9 cellular contexts compared by ENCODE assay signal in the genomic region with DNA sequence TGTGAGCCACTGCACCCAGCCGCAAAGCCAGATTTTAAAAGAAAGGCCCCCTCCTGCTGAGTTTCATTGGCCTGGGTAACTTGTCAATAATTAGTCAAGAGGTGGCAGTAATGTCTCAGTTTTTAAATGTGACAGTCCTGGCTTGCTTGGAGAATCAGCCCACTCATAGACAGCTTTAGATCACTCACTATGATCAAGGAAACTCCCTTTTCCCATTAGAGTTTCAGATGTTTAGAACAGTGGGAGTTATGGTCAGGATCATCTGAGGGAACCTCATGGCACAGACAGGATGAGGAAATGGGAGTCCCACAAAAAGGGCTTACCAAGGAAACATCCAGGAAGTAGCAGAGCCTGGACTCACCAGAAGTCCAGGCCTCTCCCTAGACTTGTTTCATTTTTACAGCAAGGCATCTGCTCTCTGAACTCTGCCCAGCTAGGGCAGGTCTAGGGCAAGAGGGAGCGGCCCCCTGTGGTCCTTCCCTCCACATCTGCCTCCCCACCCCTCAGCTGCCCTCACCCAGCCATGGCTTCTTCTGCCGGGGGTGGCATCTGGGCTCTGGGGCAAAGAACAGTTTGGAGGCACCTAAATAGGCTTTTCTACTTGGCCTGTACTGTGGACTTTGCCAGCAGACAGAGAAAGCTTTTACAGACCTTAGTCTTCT. TPM values are rescaled to one million over a fixed set of nuclear protein-coding genes. Genes with fewer than 3 reads are reported as not detected.
A peak's percentile ranks its signal among the peaks of the same experiment; 100 is the strongest.
DNase-seq lines count a peak whose midpoint lies in the region; ATAC-seq, FAIRE-seq and TF ChIP-seq lines count a peak whose summit lies in the region.
"Had no signal": no experiment of that assay in that cellular context is flagged by ENCODE, and none has a peak within 500 bp of the region (broad histone marks: within the 10 kb centered on the region; RNA-seq: fewer than 3 reads in every experiment).

No MANE protein-coding gene starts in this region.

- peaks cover 2% of the 10 kb centered on the region for H3K4me1 Mint-ChIP-seq in activated T-cell treated with anti-CD3 and anti-CD28 coated beads, Interleukin-2, amount 50 U/mL, for 24 hours (ENCODE audit: low read depth)

- H3K36me3 ChIP-seq in Peyer's patch (no peaks in the 10 kb centered on the region), esophagus muscularis mucosa (no peaks in the 10 kb centered on the region), pancreas (no peaks in the 10 kb centered on the region)
- H3K36me3 ChIP-seq: BLaER1 had no signal

- H3K4me1 ChIP-seq in Peyer's patch (peaks cover 0 to 16% (median 1%) of the 10 kb centered on the region in 4 donors), esophagus muscularis mucosa (peaks cover 0 to 4% (median 2%) of the 10 kb centered on the region in 4 donors), pancreas (peaks cover 0 to 4% (median 0%) of the 10 kb centered on the region in 3 donors)
- H3K4me1 ChIP-seq: BLaER1 had no signal

- no peaks in the 10 kb centered on the region for H3K27me3 ChIP-seq in Peyer's patch
- no peaks in the 10 kb centered on the region for H3K27me3 ChIP-seq in esophagus muscularis mucosa
- no peaks in the 10 kb centered on the region for H3K27me3 ChIP-seq in pancreas
- H3K27me3 ChIP-seq: BLaER1 had no signal

- H3K9me3 Mint-ChIP-seq in activated T-cell treated with anti-CD3 and anti-CD28 coated beads, Interleukin-2, amount 50 U/mL, for 24 hours = no peaks in the 10 kb centered on the region

- intact Hi-C loops in esophagus muscularis mucosa (cut with DNase I) = loop anchor here (5.0 kb wide), 1 partner anchor 245 kb away; no protein-coding TSS in a partner anchor
- intact Hi-C loops in pancreas (cut with DNase I) = loop anchor here in 1 of 3 donors (5.0 kb wide), 1 partner anchor 250 kb away; no protein-coding TSS in a partner anchor

- H3K4me3 Mint-ChIP-seq in activated T-cell treated with anti-CD3 and anti-CD28 coated beads, Interleukin-2, amount 50 U/mL, for 24 hours = no peak overlapping the region

- peak overlapping the region in 3 of 4 donors; percentile 57 to 86 (median 80) for H3K27ac ChIP-seq in Peyer's patch
- no peak overlapping the region for H3K27ac ChIP-seq in esophagus muscularis mucosa (replicated peaks in 1 of 4)
- peak overlapping the region in 1 of 4 donors; percentile 53 for H3K27ac ChIP-seq in pancreas
- H3K27ac ChIP-seq: BLaER1 had no signal

- no peak for FAIRE-seq in pancreas (lab: Jason Lieb, UNC)

- H3K36me3 Mint-ChIP-seq in activated T-cell treated with anti-CD3 and anti-CD28 coated beads, Interleukin-2, amount 50 U/mL, for 24 hours (ENCODE audit: low read depth) = no peaks in the 10 kb centered on the region

- TF ChIP-seq EP300 in esophagus muscularis mucosa (IDR thresholded peaks at IDR 0.05) = no peak

- no peak overlapping the region for H3K4me3 ChIP-seq in Peyer's patch
- no peak overlapping the region for H3K4me3 ChIP-seq in esophagus muscularis mucosa
- no peak overlapping the region for H3K4me3 ChIP-seq in pancreas
- H3K4me3 ChIP-seq: BLaER1 had no signal

- peak in 3 of 6 experiments; percentile 15 to 50 (median 19) for TF ChIP-seq CTCF in Peyer's patch (IDR thresholded peaks at IDR 0.05)
- TF ChIP-seq CTCF in esophagus muscularis mucosa (IDR thresholded peaks at IDR 0.05) = peak in 2 of 3 experiments; percentile 18 to 28
- no peak for TF ChIP-seq CTCF in pancreas (IDR thresholded peaks at IDR 0.05)

- H3K27me3 Mint-ChIP-seq in activated T-cell treated with anti-CD3 and anti-CD28 coated beads, Interleukin-2, amount 50 U/mL, for 24 hours = no peaks in the 10 kb centered on the region

- H3K9me3 ChIP-seq in Peyer's patch (no peaks in the 10 kb centered on the region), esophagus muscularis mucosa (no peaks in the 10 kb centered on the region), pancreas (no peaks in the 10 kb centered on the region)
- H3K9me3 ChIP-seq: BLaER1 had no signal

- peak; percentile 66 for ATAC-seq in HG03354 (IDR thresholded peaks at IDR 0.05; ENCODE audit: poor library complexity, severe bottlenecking, unreplicated experiment)
- ATAC-seq in pancreas = peak; percentile 66 to 86 (median 82)
- ATAC-seq in HG02571 (IDR thresholded peaks at IDR 0.05; ENCODE audit: unreplicated experiment) = no peak

- H3K27ac Mint-ChIP-seq in activated T-cell treated with anti-CD3 and anti-CD28 coated beads, Interleukin-2, amount 50 U/mL, for 24 hours = no peak overlapping the region

- DNase-seq in NCI-H1417 (lab: John Stamatoyannopoulos, UW) = peak; percentile 15 to 70 (median 34)
- DNase-seq in NCI-H1417 treated with DMSO at 0.1 percent for 48 hours (lab: John Stamatoyannopoulos, UW) = no peak
- peak in 2 of 3 donors; percentile 86 to 87 for DNase-seq in Peyer's patch
- DNase-seq in esophagus muscularis mucosa (ENCODE audit: extremely low spot score) = peak; percentile 72
- DNase-seq in pancreas = no peak
- DNase-seq in activated T-cell treated with anti-CD3 and anti-CD28 coated beads, Interleukin-2, amount 50 U/mL, for 24 hours = no peak

- TF ChIP-seq POLR2A in Peyer's patch (IDR thresholded peaks at IDR 0.05) (peak in 1 of 2 donors; percentile 36), esophagus muscularis mucosa (IDR thresholded peaks at IDR 0.05; ENCODE audit: low read depth) (no peak)

- WGBS in esophagus muscularis mucosa = 74% methylated on average over 3 of the region's 3 CpGs
- 69 to 75% methylated on average over 3 of the region's 3 CpGs for WGBS in pancreas, 2 donors

RNA-seq across cellular contexts. Expression of a gene that starts 11.2 kb away (rescaled TPM):
- total RNA-seq in Peyer's patch (100 to 1,000 TPM in 1 of 4 donors, 10 to 100 TPM in 3; 69.3 to 101 (median 87.7) TPM), esophagus muscularis mucosa (not detected), pancreas (1 to 10 TPM; 3.7 to 5.4 (median 4.6) TPM)
- 1 to 10 TPM; 2.0 to 2.2 TPM for polyA plus RNA-seq in pancreas

Comparison
In these comparisons a context has a peak if more than half of its experiments do, and no peak if none do; other contexts are left out.
1. DNase-seq: peak in NCI-H1417 (3 of 3), Peyer's patch (2 of 3) and esophagus muscularis mucosa (single experiment); none in NCI-H1417 treated with DMSO at 0.1 percent for 48 hours (single experiment), pancreas (0 of 6) and activated T-cell treated with anti-CD3 and anti-CD28 coated beads, Interleukin-2, amount 50 U/mL, for 24 hours (single experiment).
2. H3K27ac ChIP-seq: peak in Peyer's patch (3 of 4); none in esophagus muscularis mucosa (0 of 4).
3. CTCF ChIP-seq: peak in esophagus muscularis mucosa (2 of 3); none in pancreas (0 of 4).
4. RNA of a gene that starts 11.2 kb away (total RNA-seq): 69.3 to 101 TPM in Peyer's patch; 3.7 to 5.4 TPM in pancreas and not detected in esophagus muscularis mucosa; every median in the first group is over 10 times any median in the second.